Comparison of ENCODE assay signal across 8 cellular contexts in the genomic region with DNA sequence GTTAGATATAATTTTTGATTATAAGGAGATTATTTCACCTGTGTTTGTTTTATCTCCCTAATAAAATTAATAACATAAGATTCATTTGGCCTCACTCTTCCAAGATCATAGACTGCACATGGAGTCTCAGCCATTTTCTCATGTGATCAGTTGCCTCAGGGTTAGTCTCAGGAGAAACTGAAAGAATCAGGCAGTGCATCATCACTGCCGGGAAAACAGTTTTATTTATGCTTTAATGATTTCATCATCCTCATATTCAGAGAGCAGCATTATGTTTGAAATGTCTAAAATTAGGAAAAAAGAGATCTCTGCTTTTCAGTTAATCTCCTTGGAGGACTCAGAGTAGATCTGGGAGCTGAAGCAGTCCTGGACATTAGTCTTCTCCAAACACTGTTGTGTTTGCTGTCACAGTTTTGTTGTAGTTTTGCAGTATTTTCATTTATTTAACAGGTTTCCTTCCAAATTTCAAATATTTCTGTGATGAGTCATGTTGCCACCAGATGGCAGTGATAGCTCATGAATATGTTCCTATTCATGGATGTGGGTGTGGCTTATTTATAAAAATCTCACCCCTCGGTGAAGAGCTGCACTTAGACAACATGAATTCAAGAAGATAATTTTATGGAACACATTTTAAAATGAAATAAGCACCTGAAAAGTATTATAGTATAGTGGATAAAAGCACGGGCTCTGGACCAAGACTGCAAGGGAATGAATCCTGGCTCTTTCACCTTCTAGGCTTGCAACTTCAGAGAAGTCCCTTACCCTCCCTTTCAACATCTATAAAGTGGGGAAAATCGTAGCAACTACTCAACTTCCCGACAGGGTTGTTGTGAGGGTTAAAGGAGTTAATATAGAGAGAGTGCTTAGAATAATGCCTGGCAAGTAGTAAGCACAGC. TPM values are rescaled to one million over a fixed set of nuclear protein-coding genes. Genes with fewer than 3 reads are reported as not detected.
DNase-seq lines count a peak whose midpoint lies in the region; ATAC-seq and TF ChIP-seq lines count a peak whose summit lies in the region.

No MANE protein-coding gene starts in this region.

- no peak overlapping the region for H3K27ac Mint-ChIP-seq in effector memory CD8-positive, alpha-beta T cell

- no peak for TF ChIP-seq POLR2A in vagina (IDR thresholded peaks at IDR 0.05)

- H3K36me3 ChIP-seq in vagina, result peaks cover 0 to 4% of the 10 kb centered on the region in 2 donors

- POLR2A ChIA-PET in RWPE1 (lab: Yijun Ruan, JAX; ENCODE audit: low non-redundant PET), result no interaction called here

- H3K9me3 Mint-ChIP-seq in effector memory CD8-positive, alpha-beta T cell, result no peaks in the 10 kb centered on the region

- H3K27ac ChIP-seq in RWPE1, result no peak overlapping the region
- H3K27ac ChIP-seq in vagina, result peak overlapping the region; percentile 41

- H3K27me3 Mint-ChIP-seq in effector memory CD8-positive, alpha-beta T cell, result no peaks in the 10 kb centered on the region

- no peaks in the 10 kb centered on the region for H3K9me3 ChIP-seq in vagina

- no peaks in the 10 kb centered on the region for H3K4me1 Mint-ChIP-seq in effector memory CD8-positive, alpha-beta T cell (ENCODE audit: low read depth in 2 of 2)

- no peak overlapping the region for H3K4me3 ChIP-seq in vagina

- peak; percentile 50 for ATAC-seq in effector memory CD8-positive, alpha-beta T cell (replicated peaks)
- no peak for ATAC-seq in GM18867 (IDR thresholded peaks at IDR 0.05; ENCODE audit: unreplicated experiment)

- H3K4me3 Mint-ChIP-seq in effector memory CD8-positive, alpha-beta T cell, result no peak overlapping the region

- intact Hi-C loops in vagina (cut with DNase I), result loop anchor here (5.0 kb wide), 1 partner anchor 364 kb away; no protein-coding TSS in a partner anchor

- peaks cover 38% of the 10 kb centered on the region for H3K36me3 Mint-ChIP-seq in effector memory CD8-positive, alpha-beta T cell (ENCODE audit: insufficient read depth)

- H3K4me1 ChIP-seq in vagina, result peaks cover 14% of the 10 kb centered on the region

- no peaks in the 10 kb centered on the region for H3K27me3 ChIP-seq in vagina

- peak; percentile 5 for DNase-seq in stimulated activated CD4-positive, alpha-beta T cell treated with anti-CD3 and anti-CD28 coated beads, Interleukin-15, amount 100 ng/mL, for 24 hours
- DNase-seq in stimulated activated CD4-positive, alpha-beta T cell treated with anti-CD3 and anti-CD28 coated beads, Interleukin-4, amount 100 ng/mL, for 1 hour, result no peak
- DNase-seq in LoVo (ENCODE audit: low spot score) (peak; percentile 19), RWPE1 (ENCODE audit: low spot score) (peak; percentile 74), medulla oblongata (ENCODE audit: extremely low spot score) (peak; percentile 71), vagina (ENCODE audit: extremely low spot score in 2 of 2) (no peak)
- peak; percentile 20 to 28 (median 27) for DNase-seq in effector memory CD8-positive, alpha-beta T cell

- TF ChIP-seq CTCF in RWPE1 (conservative IDR thresholded peaks at IDR 0.05; ENCODE audit: low read depth), result peak; percentile 60
- peak in 2 of 3 experiments; percentile 41 to 55 for TF ChIP-seq CTCF in vagina (IDR thresholded peaks at IDR 0.05)

- CTCF ChIA-PET in RWPE1 (lab: Yijun Ruan, JAX), result interaction anchor here (0.5 to 4.5 kb wide), 13 partner anchors 9 to 628 kb away, joined by 3 to 38 read pairs (median 3); a partner anchor contains a TSS

RNA-seq across cellular contexts. Expression of a gene that starts 31.2 kb away (rescaled TPM):
- 22.3 TPM for total RNA-seq in vagina

RNA-seq across cellular contexts. Expression of a gene that starts 48.5 kb away (rescaled TPM):
- 3.4 TPM for total RNA-seq in vagina

Comparison
In these comparisons a context has a peak if more than half of its experiments do, and no peak if none do; other contexts are left out.
1. DNase-seq: peak in stimulated activated CD4-positive, alpha-beta T cell treated with anti-CD3 and anti-CD28 coated beads, Interleukin-15, amount 100 ng/mL, for 24 hours (single experiment), LoVo (single experiment), RWPE1 (single experiment), effector memory CD8-positive, alpha-beta T cell (3 of 3) and medulla oblongata (single experiment); none in stimulated activated CD4-positive, alpha-beta T cell treated with anti-CD3 and anti-CD28 coated beads, Interleukin-4, amount 100 ng/mL, for 1 hour (single experiment) and vagina (0 of 2).